1 cellular context compared by ENCODE assay signal in genomic region chr10:91681361-91682276, GRCh38.
TF ChIP-seq lines count a peak whose summit lies in the region.

No MANE protein-coding gene starts in this region.

TF ChIP-seq in H1, 55 proteins besides CTCF, POLR2A, EP300 and RAD21:
- no peak; the same call in 1 of the 2 replicates for TF ChIP-seq TEAD4 (IDR thresholded peaks at IDR 0.05; ENCODE audit: low read depth, low read length)
- peak; percentile 61; the same call in 1 of the 2 replicates for TF ChIP-seq EGR1 (IDR thresholded peaks at IDR 0.05; ENCODE audit: borderline replicate concordance, low read depth, low read length)
